Comparison of ENCODE assay signal across 1 cellular context in genomic region chr17:67042104-67042899, GRCh38.
TF ChIP-seq lines count a peak whose summit lies in the region.

No MANE protein-coding gene starts in this region.

TF ChIP-seq in IMR-90, 13 proteins besides CTCF, POLR2A, EP300 and RAD21 (continued from another document):
- TF ChIP-seq ELK1 (IDR thresholded peaks at IDR 0.05; ENCODE audit: borderline replicate concordance, low read depth, low read length), result no peak
- TF ChIP-seq CEBPB (IDR thresholded peaks at IDR 0.05; ENCODE audit: low read depth, low read length), result no peak
TF ChIP-seq in IMR-90: peak in this region for 0.
